In genomic region chr4:148375581-148375980, GRCh38 we compare ENCODE assay signal across 10 cellular contexts.
DNase-seq lines count a peak whose midpoint lies in the region; ATAC-seq and TF ChIP-seq lines count a peak whose summit lies in the region.
"Had no signal": no experiment of that assay in that cellular context is flagged by ENCODE, and none has a peak within 500 bp of the region (broad histone marks: within the 10 kb centered on the region; RNA-seq: fewer than 3 reads in every experiment).

No MANE protein-coding gene starts in this region.

- H3K27me3 ChIP-seq in esophagus muscularis mucosa (no peaks in the 10 kb centered on the region), parathyroid adenoma (ENCODE audit: control insufficient read depth, insufficient read depth, low read length) (no peaks in the 10 kb centered on the region), neuronal stem cell (ENCODE audit: control insufficient read depth in 3 of 3, insufficient read depth in 3 of 3, low read depth in 1 of 3, low read length in 3 of 3) (no peaks in the 10 kb centered on the region)

- no peaks in the 10 kb centered on the region for H3K79me1 ChIP-seq in neuronal stem cell (ENCODE audit: low read depth, low read length)

- H3K4me1 ChIP-seq in esophagus muscularis mucosa (peaks cover 8 to 18% (median 11%) of the 10 kb centered on the region in 4 donors), parathyroid adenoma (peaks cover 3% of the 10 kb centered on the region), neuronal stem cell (ENCODE audit: control insufficient read depth in 2 of 2, insufficient read depth in 1 of 2, low read depth in 1 of 2, low read length in 2 of 2) (no peaks in the 10 kb centered on the region)

- H3K4me3 ChIP-seq in esophagus muscularis mucosa (peak overlapping the region; percentile 36 to 49 (median 42)), parathyroid adenoma (ENCODE audit: low read depth, low read length) (peak overlapping the region; percentile 45), neuronal stem cell (ENCODE audit: low read length in 2 of 2) (no peak overlapping the region)

- peak overlapping the region; percentile 65 for H2AFZ ChIP-seq in parathyroid adenoma
- H2AFZ ChIP-seq in neuronal stem cell (ENCODE audit: low read length), result no peak overlapping the region

- no peak for TF ChIP-seq POLR2A in esophagus muscularis mucosa (IDR thresholded peaks at IDR 0.05; ENCODE audit: low read depth)

- H4K91ac ChIP-seq in neuronal stem cell (ENCODE audit: low read depth, low read length, poor library complexity), result no peak overlapping the region

- no peak overlapping the region for H3K4ac ChIP-seq in neuronal stem cell (ENCODE audit: low read length)

- H2BK15ac ChIP-seq in neuronal stem cell (ENCODE audit: low read length), result no peak overlapping the region

- no peak for ATAC-seq in HG03095 (IDR thresholded peaks at IDR 0.05; ENCODE audit: unreplicated experiment)
- ATAC-seq: activated CD4-positive, CD25-positive, alpha-beta regulatory T cell treated with anti-CD3 and anti-CD28 coated beads, Interleukin-2, amount 50 U/mL, for 24 hours had no signal

- no peak overlapping the region for H3K14ac ChIP-seq in neuronal stem cell (ENCODE audit: low read length)

- H3K23ac ChIP-seq in neuronal stem cell (ENCODE audit: low read depth, low read length, poor library complexity), result no peak overlapping the region

- H2AK5ac ChIP-seq in neuronal stem cell (ENCODE audit: low read depth, low read length), result no peak overlapping the region

- H3K4me2 ChIP-seq in parathyroid adenoma (ENCODE audit: low read length), result peak overlapping the region; percentile 47
- H3K4me2 ChIP-seq in neuronal stem cell (ENCODE audit: insufficient read depth, low read length, poor library complexity, severe bottlenecking), result no peak overlapping the region

- H3K79me2 ChIP-seq in parathyroid adenoma, result peaks cover 5% of the 10 kb centered on the region

- H3K27ac ChIP-seq in esophagus muscularis mucosa (replicated peaks in 1 of 4), result peak overlapping the region in 1 of 4 donors; percentile 10
- no peak overlapping the region for H3K27ac ChIP-seq in parathyroid adenoma
- H3K27ac ChIP-seq in neuronal stem cell (replicated peaks; ENCODE audit: low read length), result no peak overlapping the region

- peak; percentile 10 for DNase-seq in CD1c-positive myeloid dendritic cell (ENCODE audit: extremely low spot score)
- DNase-seq in Kasumi-1 (lab: John Stamatoyannopoulos, UW), result peak; percentile 40 to 52
- DNase-seq in esophagus muscularis mucosa (ENCODE audit: extremely low spot score), result no peak
- no peak for DNase-seq in neuronal stem cell (ENCODE audit: low spot score)
- DNase-seq in NCI-H2029 (lab: John Stamatoyannopoulos, UW), result no peak
- DNase-seq in activated CD4-positive, CD25-positive, alpha-beta regulatory T cell treated with anti-CD3 and anti-CD28 coated beads, Interleukin-2, amount 50 U/mL, for 72 hours, result no peak
- DNase-seq: stimulated activated CD4-positive, alpha-beta T cell treated with anti-CD3 and anti-CD28 coated beads, Interleukin-4, amount 100 ng/mL, for 4 hours had no signal

- TF ChIP-seq CTCF in esophagus muscularis mucosa (IDR thresholded peaks at IDR 0.05) (no peak), parathyroid adenoma (IDR thresholded peaks at IDR 0.05) (no peak)

- H4K8ac ChIP-seq in neuronal stem cell (ENCODE audit: low read depth, low read length), result no peak overlapping the region

- H2BK12ac ChIP-seq in neuronal stem cell (ENCODE audit: low read length), result no peak overlapping the region

- TF ChIP-seq EP300 in esophagus muscularis mucosa (IDR thresholded peaks at IDR 0.05), result no peak

- H3K9me3 ChIP-seq in esophagus muscularis mucosa, result no peaks in the 10 kb centered on the region
- H3K9me3 ChIP-seq in parathyroid adenoma (ENCODE audit: control insufficient read depth, low read length), result no peaks in the 10 kb centered on the region
- H3K9me3 ChIP-seq in neuronal stem cell (replicated peaks in 1 of 2; ENCODE audit: control insufficient read depth in 2 of 2, insufficient read depth in 1 of 2, low read depth in 1 of 2, low read length in 2 of 2), result no peaks in the 10 kb centered on the region

- no peak overlapping the region for H2BK120ac ChIP-seq in neuronal stem cell (ENCODE audit: low read depth, low read length)

- H3K36me3 ChIP-seq in esophagus muscularis mucosa (no peaks in the 10 kb centered on the region), parathyroid adenoma (ENCODE audit: control insufficient read depth, insufficient read depth, low read length) (no peaks in the 10 kb centered on the region), neuronal stem cell (replicated peaks in 1 of 2; ENCODE audit: control insufficient read depth in 2 of 2, insufficient read depth in 2 of 2, low read length in 2 of 2) (no peaks in the 10 kb centered on the region)

- no peak overlapping the region for H2BK5ac ChIP-seq in neuronal stem cell (ENCODE audit: low read length)

- no peak overlapping the region for H3K9ac ChIP-seq in parathyroid adenoma
- H3K9ac ChIP-seq in neuronal stem cell (ENCODE audit: low read depth, low read length, poor library complexity), result no peak overlapping the region

- 78% methylated on average over 3 of the region's 3 CpGs for WGBS in esophagus muscularis mucosa
- WGBS in neuronal stem cell (ENCODE audit: extremely low coverage in 2 of 2, insufficient read length in 2 of 2, insufficient replicate concordance in 1 of 2), 2 donors, result no CpG with 5 or more reads among the region's 3 CpGs

- intact Hi-C loops in esophagus muscularis mucosa (cut with DNase I), result no loop called here

- no peak overlapping the region for H3K18ac ChIP-seq in neuronal stem cell (ENCODE audit: low read length)

Comparison
In these comparisons a context has a peak if more than half of its experiments do, and no peak if none do; other contexts are left out.
1. DNase-seq: peak in CD1c-positive myeloid dendritic cell (single experiment) and Kasumi-1 (2 of 2); none in esophagus muscularis mucosa (single experiment), neuronal stem cell (single experiment), NCI-H2029 (single experiment) and activated CD4-positive, CD25-positive, alpha-beta regulatory T cell treated with anti-CD3 and anti-CD28 coated beads, Interleukin-2, amount 50 U/mL, for 72 hours (single experiment).
2. H3K4me3 ChIP-seq: peak in esophagus muscularis mucosa (4 of 4) and parathyroid adenoma (single experiment); none in neuronal stem cell (0 of 2).